10 cellular contexts compared by ENCODE assay signal in genomic region chr22:49933236-49933921, GRCh38. TPM values are rescaled to one million over a fixed set of nuclear protein-coding genes. Genes with fewer than 3 reads are reported as not detected.
DNase-seq lines count a peak whose midpoint lies in the region; ATAC-seq and TF ChIP-seq lines count a peak whose summit lies in the region.
"Had no signal": no experiment of that assay in that cellular context is flagged by ENCODE, and none has a peak within 500 bp of the region (broad histone marks: within the 10 kb centered on the region; RNA-seq: fewer than 3 reads in every experiment).

No MANE protein-coding gene starts in this region.

- DNase-seq in activated T-cell treated with anti-CD3 and anti-CD28 coated beads, Interleukin-2, amount 50 U/mL, for 4 hours: no peak
- no peak for DNase-seq in activated T-cell treated with anti-CD3 and anti-CD28 coated beads for 4 hours
- DNase-seq in transverse colon: peak; percentile 66
- DNase-seq in stimulated activated CD4-positive, alpha-beta T cell treated with anti-CD3 and anti-CD28 coated beads, Interleukin-1b, Interleukin-23, amount 100 ng/mL, for 48 hours: no peak
- no peak for DNase-seq in NCI-H2196 treated with DMSO at 0.1 percent for 48 hours (lab: John Stamatoyannopoulos, UW; ENCODE audit: unreplicated experiment)
- no peak for DNase-seq in HuH-7 (ENCODE audit: low spot score)

- H3K36me3 ChIP-seq in muscle layer of colon (ENCODE audit: insufficient read depth, low read length): no peaks in the 10 kb centered on the region
- H3K36me3 ChIP-seq in transverse colon: no peaks in the 10 kb centered on the region

- H3K27ac Mint-ChIP-seq in dendritic cell treated with granulocyte-macrophage colony-stimulating factor and Interleukin-4, amounts not matched to agents 40 ng/mL and 50 ng/mL, for 4 days: peak overlapping the region; percentile 95

- TF ChIP-seq POLR2A in transverse colon (IDR thresholded peaks at IDR 0.05): no peak

- no peak overlapping the region for H3K9ac ChIP-seq in muscle layer of colon (ENCODE audit: low read length)

- in situ Hi-C loops in transverse colon (cut with MboI; ENCODE audit: low pct_ligation_motif_present in 1 of 4, low pct_unique_long_range_greater_than_20kb in 1 of 4, low sequenced_read_pairs in 3 of 4): loop anchor here in 2 of 4 donors (5.0 to 10.0 kb wide), 2 partner anchors 51 to 99 kb away; no protein-coding TSS in a partner anchor

- intact Hi-C loops in dendritic cell treated with granulocyte-macrophage colony-stimulating factor and Interleukin-4, amounts not matched to agents 40 ng/mL and 50 ng/mL, for 4 days (cut with micrococcal nuclease): loop anchor here (5.0 to 10.0 kb wide), 2 partner anchors 39 to 271 kb away; partner anchors contain the start of gene SELENOO
- intact Hi-C loops in transverse colon (cut with DNase I; ENCODE audit: low total_unique reads): no loop called here

- no peaks in the 10 kb centered on the region for H3K9me3 Mint-ChIP-seq in activated T-cell treated with anti-CD3 and anti-CD28 coated beads, Interleukin-2, amount 50 U/mL, for 4 hours
- no peaks in the 10 kb centered on the region for H3K9me3 Mint-ChIP-seq in dendritic cell treated with granulocyte-macrophage colony-stimulating factor and Interleukin-4, amounts not matched to agents 40 ng/mL and 50 ng/mL, for 4 days

- H3K27me3 ChIP-seq in muscle layer of colon (ENCODE audit: control insufficient read depth in 1 of 2, insufficient read depth in 2 of 2, low read length in 2 of 2) (peaks cover 0 to 8% of the 10 kb centered on the region in 2 donors), transverse colon (peaks cover 9% of the 10 kb centered on the region)

- no peak overlapping the region for H3K4me3 ChIP-seq in muscle layer of colon (ENCODE audit: low read depth in 1 of 2, low read length in 2 of 2)
- no peak overlapping the region for H3K4me3 ChIP-seq in transverse colon

- no peak for ATAC-seq in activated T-cell treated with anti-CD3 and anti-CD28 coated beads, Interleukin-2, amount 50 U/mL, for 4 hours

- H3K27me3 Mint-ChIP-seq in activated T-cell treated with anti-CD3 and anti-CD28 coated beads, Interleukin-2, amount 50 U/mL, for 4 hours (ENCODE audit: low read depth): no peaks in the 10 kb centered on the region
- peaks cover 12% of the 10 kb centered on the region for H3K27me3 Mint-ChIP-seq in dendritic cell treated with granulocyte-macrophage colony-stimulating factor and Interleukin-4, amounts not matched to agents 40 ng/mL and 50 ng/mL, for 4 days

- no peaks in the 10 kb centered on the region for H3K36me3 Mint-ChIP-seq in activated T-cell treated with anti-CD3 and anti-CD28 coated beads, Interleukin-2, amount 50 U/mL, for 4 hours (ENCODE audit: insufficient read depth)
- peaks cover 21% of the 10 kb centered on the region for H3K36me3 Mint-ChIP-seq in dendritic cell treated with granulocyte-macrophage colony-stimulating factor and Interleukin-4, amounts not matched to agents 40 ng/mL and 50 ng/mL, for 4 days (ENCODE audit: low read depth)

- H3K4me1 Mint-ChIP-seq in activated T-cell treated with anti-CD3 and anti-CD28 coated beads, Interleukin-2, amount 50 U/mL, for 4 hours (ENCODE audit: low read depth): peaks cover 38% of the 10 kb centered on the region
- H3K4me1 Mint-ChIP-seq in dendritic cell treated with granulocyte-macrophage colony-stimulating factor and Interleukin-4, amounts not matched to agents 40 ng/mL and 50 ng/mL, for 4 days (ENCODE audit: low read depth): peaks cover 57% of the 10 kb centered on the region

- H3K27ac ChIP-seq in muscle layer of colon (ENCODE audit: low read depth, low read length): peak overlapping the region; percentile 72
- peak overlapping the region; percentile 86 to 97 (median 92) for H3K27ac ChIP-seq in transverse colon
- H3K27ac ChIP-seq: C4-2B, VCaP had no signal

- no peak for TF ChIP-seq EP300 in transverse colon (IDR thresholded peaks at IDR 0.05; ENCODE audit: low read depth)

- no peaks in the 10 kb centered on the region for H3K9me3 ChIP-seq in muscle layer of colon (ENCODE audit: low read length)
- H3K9me3 ChIP-seq in transverse colon: no peaks in the 10 kb centered on the region

- 70% methylated on average over 21 of the region's 21 CpGs; no CpG with 5 or more reads in 1 of the 2 donors for WGBS in transverse colon (ENCODE audit: low coverage in 1 of 2), 2 donors

- H3K4me1 ChIP-seq in muscle layer of colon (ENCODE audit: insufficient read depth, low read length): peaks cover 21% of the 10 kb centered on the region
- peaks cover 36 to 66% (median 50%) of the 10 kb centered on the region in 4 donors for H3K4me1 ChIP-seq in transverse colon

- H3K4me3 Mint-ChIP-seq in activated T-cell treated with anti-CD3 and anti-CD28 coated beads, Interleukin-2, amount 50 U/mL, for 4 hours: peak overlapping the region; percentile 19
- peak overlapping the region; percentile 83 for H3K4me3 Mint-ChIP-seq in dendritic cell treated with granulocyte-macrophage colony-stimulating factor and Interleukin-4, amounts not matched to agents 40 ng/mL and 50 ng/mL, for 4 days

- no peak for TF ChIP-seq CTCF in transverse colon (IDR thresholded peaks at IDR 0.05)

RNA-seq across cellular contexts. Expression of gene CRELD2, which starts 14.9 kb away (rescaled TPM):
- 10 to 100 TPM; 62.8 to 71.2 (median 64.2) TPM for total RNA-seq in activated T-cell treated with anti-CD3 and anti-CD28 coated beads, Interleukin-2, amount 50 U/mL, for 4 hours
- 10 to 100 TPM; 31.0 to 37.9 (median 36.4) TPM for total RNA-seq in transverse colon

RNA-seq across cellular contexts. Expression of gene ALG12, which starts 15.1 kb away (rescaled TPM):
- total RNA-seq in activated T-cell treated with anti-CD3 and anti-CD28 coated beads, Interleukin-2, amount 50 U/mL, for 4 hours: 10 to 100 TPM; 13.5 to 18.6 (median 14.6) TPM
- 10 to 100 TPM; 10.1 to 24.4 (median 18.3) TPM for total RNA-seq in transverse colon

RNA-seq across cellular contexts. Expression of gene PIM3, which starts 27.2 kb away (rescaled TPM):
- 100 to 1,000 TPM; 426 to 498 (median 461) TPM for total RNA-seq in activated T-cell treated with anti-CD3 and anti-CD28 coated beads, Interleukin-2, amount 50 U/mL, for 4 hours
- total RNA-seq in transverse colon: 100 to 1,000 TPM; 115 to 290 (median 147) TPM
